In genomic region chr15:67149859-67150824, GRCh38 we compare ENCODE assay signal across 8 cellular contexts.
DNase-seq lines count a peak whose midpoint lies in the region; ATAC-seq and TF ChIP-seq lines count a peak whose summit lies in the region.

No MANE protein-coding gene starts in this region.

- H3K4me3 ChIP-seq in fibroblast of mammary gland (ENCODE audit: control insufficient read depth, low read depth, low read length) (peak overlapping the region; percentile 16), lower leg skin (ENCODE audit: low read depth, poor library complexity, severe bottlenecking) (no peak overlapping the region)

- intact Hi-C loops in lower leg skin (cut with DNase I; ENCODE audit: low total_unique reads), result no loop called here

- no peak for ATAC-seq in HG02870 (IDR thresholded peaks at IDR 0.05; ENCODE audit: unreplicated experiment)

- in situ Hi-C loops in Caki2 (cut with HindIII; ENCODE audit: low pct_unique_long_range_greater_than_20kb, low sequenced_read_pairs), result no loop called here

- TF ChIP-seq POLR2A in lower leg skin (IDR thresholded peaks at IDR 0.05), result no peak

- WGBS in lower leg skin, 2 donors, result 34 to 57% methylated on average over 16 of the region's 16 CpGs

- DNase-seq in Caki2 (ENCODE audit: low read depth), result peak; percentile 99
- peak; percentile 99 for DNase-seq in M059J (ENCODE audit: low read depth)
- peak in 2 of 3 experiments; percentile 29 to 52 for DNase-seq in activated CD8-positive, alpha-beta memory T cell treated with anti-CD3 and anti-CD28 coated beads for 48 hours (ENCODE audit: low read depth in 2 of 3, low spot score in 2 of 3)
- DNase-seq in fibroblast of mammary gland (ENCODE audit: low read depth), result peak; percentile 99
- peak; percentile 96 for DNase-seq in non-pigmented ciliary epithelial cell (ENCODE audit: low read depth)
- no peak for DNase-seq in lower leg skin (ENCODE audit: low spot score in 2 of 2)
- no peak for DNase-seq in NCI-H510A (lab: John Stamatoyannopoulos, UW)

- no peak for TF ChIP-seq CTCF in fibroblast of mammary gland (conservative IDR thresholded peaks at IDR 0.05; ENCODE audit: control insufficient read depth, insufficient read depth, low read depth, low read length)
- TF ChIP-seq CTCF in lower leg skin (IDR thresholded peaks at IDR 0.05), result no peak

Comparison
In these comparisons a context has a peak if more than half of its experiments do, and no peak if none do; other contexts are left out.
1. DNase-seq: peak in Caki2 (single experiment), M059J (single experiment), activated CD8-positive, alpha-beta memory T cell treated with anti-CD3 and anti-CD28 coated beads for 48 hours (2 of 3), fibroblast of mammary gland (single experiment) and non-pigmented ciliary epithelial cell (single experiment); none in lower leg skin (0 of 2) and NCI-H510A (single experiment).